Comparison of ENCODE assay signal across 9 cellular contexts in the genomic region with DNA sequence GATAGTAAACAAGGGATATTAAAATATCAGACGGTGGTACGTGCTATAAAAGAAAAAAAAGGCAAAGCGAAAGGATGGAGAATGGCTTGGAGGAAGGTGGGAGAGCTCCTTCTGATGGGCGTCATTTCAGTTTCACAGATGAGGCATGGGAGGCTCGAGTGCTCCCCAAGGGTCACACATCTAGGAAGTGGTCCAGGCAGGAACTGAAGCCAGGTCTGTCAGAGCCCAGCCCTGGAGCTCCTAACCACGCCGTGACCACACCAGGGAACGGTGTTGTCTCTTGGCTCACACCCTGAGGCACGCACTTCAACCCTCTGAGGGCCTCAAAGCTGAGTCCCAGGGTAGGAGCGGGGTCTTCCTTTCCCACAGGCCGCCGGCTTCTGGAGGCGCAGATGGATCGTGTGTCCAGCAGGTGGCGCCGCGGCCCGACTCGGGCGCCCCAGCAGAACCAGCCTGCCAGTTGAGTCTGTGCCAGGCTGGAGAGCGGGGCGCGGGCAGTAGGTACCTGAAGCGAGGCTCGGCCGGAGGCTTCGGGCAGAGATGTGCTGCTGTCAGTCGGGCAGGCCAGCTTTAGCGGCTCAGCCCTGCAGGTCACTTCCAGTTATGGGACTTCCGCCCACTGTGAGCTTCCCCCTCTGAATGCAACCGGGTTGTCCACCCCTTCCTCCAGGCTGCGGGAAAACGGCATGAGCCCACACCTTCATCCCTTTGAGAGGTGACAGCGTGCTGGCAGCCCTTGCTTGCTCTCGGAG.
A peak's percentile ranks its signal among the peaks of the same experiment; 100 is the strongest.
DNase-seq lines count a peak whose midpoint lies in the region; ATAC-seq and TF ChIP-seq lines count a peak whose summit lies in the region.
"Had no signal": no experiment of that assay in that cellular context is flagged by ENCODE, and none has a peak within 500 bp of the region (broad histone marks: within the 10 kb centered on the region; RNA-seq: fewer than 3 reads in every experiment).

No MANE protein-coding gene starts in this region.

- CTCF ChIA-PET in CD4-positive, alpha-beta T cell (lab: Charles Lee), result interaction anchor here (1.0 kb wide), 1 partner anchor 744 kb away, joined by 4 read pairs; no protein-coding TSS in a partner anchor
- CTCF ChIA-PET in HEK293 (lab: Yijun Ruan, JAX), result interaction anchor here (0.6 to 5.8 kb wide), 98 partner anchors 8 to 1462 kb away, joined by 3 to 142 read pairs (median 4); a partner anchor contains a TSS

- H3K4me3 Mint-ChIP-seq in CD4-positive, alpha-beta T cell, result no peak overlapping the region
- H3K4me3 Mint-ChIP-seq in activated T-helper 2 cell treated with anti-CD3 and anti-CD28 coated beads, Interferon-gamma antibody, Interleukin-2, Interleukin-4, amounts not matched to agents 10 μg/mL and 5 μg/mL and 100 μg/mL, durations not matched to agents 14 hours and 24 hours and 36 hours (ENCODE audit: low read depth), result no peak overlapping the region
- H3K4me3 Mint-ChIP-seq in glutamatergic neuron (ENCODE audit: unreplicated experiment), result peak overlapping the region; percentile 73
- H3K4me3 Mint-ChIP-seq: T-helper 1 cell treated with Interleukin-12 subunit alpha and Interleukin-12 subunit beta and Interleukin-4 antibody, amounts not matched to agents 30 μg/mL and 1 μg/mL, for 36 hours had no signal

- H3K4me1 ChIP-seq in HEK293 (ENCODE audit: control insufficient read depth, insufficient read depth, low read length) (no peaks in the 10 kb centered on the region), upper lobe of left lung (peaks cover 0 to 10% (median 8%) of the 10 kb centered on the region in 4 donors)

- H3K4me1 Mint-ChIP-seq in CD4-positive, alpha-beta T cell (ENCODE audit: low read depth), result no peaks in the 10 kb centered on the region
- H3K4me1 Mint-ChIP-seq in activated T-helper 2 cell treated with anti-CD3 and anti-CD28 coated beads, Interferon-gamma antibody, Interleukin-2, Interleukin-4, amounts not matched to agents 10 μg/mL and 5 μg/mL and 100 μg/mL, durations not matched to agents 14 hours and 24 hours and 36 hours (ENCODE audit: low read depth), result no peaks in the 10 kb centered on the region
- H3K4me1 Mint-ChIP-seq in glutamatergic neuron (ENCODE audit: low read depth, unreplicated experiment), result no peaks in the 10 kb centered on the region

- no peaks in the 10 kb centered on the region for H3K36me3 ChIP-seq in HEK293 (ENCODE audit: control insufficient read depth in 2 of 2, insufficient read depth in 1 of 2, low read length in 2 of 2)
- no peaks in the 10 kb centered on the region for H3K36me3 ChIP-seq in upper lobe of left lung

- no peaks in the 10 kb centered on the region for H3K9me3 Mint-ChIP-seq in CD4-positive, alpha-beta T cell
- no peaks in the 10 kb centered on the region for H3K9me3 Mint-ChIP-seq in activated T-helper 2 cell treated with anti-CD3 and anti-CD28 coated beads, Interferon-gamma antibody, Interleukin-2, Interleukin-4, amounts not matched to agents 10 μg/mL and 5 μg/mL and 100 μg/mL, durations not matched to agents 14 hours and 24 hours and 36 hours
- no peaks in the 10 kb centered on the region for H3K9me3 Mint-ChIP-seq in glutamatergic neuron (ENCODE audit: unreplicated experiment)

- no peak for TF ChIP-seq POLR2A in upper lobe of left lung (IDR thresholded peaks at IDR 0.05)

- peaks cover 9% of the 10 kb centered on the region for H3K27me3 ChIP-seq in CD4-positive, alpha-beta T cell (ENCODE audit: control insufficient read depth, insufficient read depth, low read length)
- peaks cover 0 to 3% (median 1%) of the 10 kb centered on the region in 4 donors for H3K27me3 ChIP-seq in upper lobe of left lung

- WGBS in upper lobe of left lung, 2 donors, result 20 to 60% methylated on average over 6 to 35 of the region's 35 CpGs

- H3K9me3 ChIP-seq in CD4-positive, alpha-beta T cell (ENCODE audit: control insufficient read depth, low read length), result no peaks in the 10 kb centered on the region
- H3K9me3 ChIP-seq in HEK293 (ENCODE audit: control insufficient read depth, insufficient read depth, low read depth, low read length), result no peaks in the 10 kb centered on the region
- no peaks in the 10 kb centered on the region for H3K9me3 ChIP-seq in upper lobe of left lung

- no peak for TF ChIP-seq EP300 in upper lobe of left lung (IDR thresholded peaks at IDR 0.05)

- no peak overlapping the region for H3K27ac ChIP-seq in CD4-positive, alpha-beta T cell (ENCODE audit: low read depth, low read length)
- H3K27ac ChIP-seq in HEK293 (ENCODE audit: extremely low read depth, low read depth, low read length) (no peak overlapping the region), upper lobe of left lung (no peak overlapping the region)

- POLR2A ChIA-PET in CD4-positive, alpha-beta T cell (lab: Charles Lee), result no interaction called here
- POLR2A ChIA-PET in HEK293 (lab: Yijun Ruan, JAX), result no interaction called here

- H3K4me3 ChIP-seq in HEK293 (ENCODE audit: low read depth, low read length) (no peak overlapping the region), upper lobe of left lung (peak overlapping the region in 3 of 4 donors; percentile 3 to 24 (median 5))

- peak in 7 of 10 experiments; percentile 4 to 44 (median 13) for DNase-seq in CD4-positive, alpha-beta T cell
- DNase-seq in OCI-M1 (lab: John Stamatoyannopoulos, UW), result peak; percentile 70
- DNase-seq in activated T-helper 2 cell treated with anti-CD3 and anti-CD28 coated beads, Interferon-gamma antibody, Interleukin-2, Interleukin-4, amounts not matched to agents 10 μg/mL and 5 μg/mL and 100 μg/mL, durations not matched to agents 14 hours and 24 hours and 36 hours (ENCODE audit: low spot score), result peak; percentile 31
- DNase-seq in glutamatergic neuron, result peak; percentile 83
- DNase-seq in omental fat pad (ENCODE audit: low spot score), result peak; percentile 40
- DNase-seq in upper lobe of left lung, result peak; percentile 72 to 93

- ATAC-seq in CD4-positive, alpha-beta T cell (ENCODE audit: poor library complexity), result no peak
- ATAC-seq in omental fat pad (ENCODE audit: low FRiP score) (peak; percentile 88), upper lobe of left lung (ENCODE audit: low FRiP score in 2 of 2) (peak; percentile 83 to 91), GM21447 (IDR thresholded peaks at IDR 0.05; ENCODE audit: unreplicated experiment) (no peak)

- no peaks in the 10 kb centered on the region for H3K36me3 Mint-ChIP-seq in CD4-positive, alpha-beta T cell (ENCODE audit: low read depth)
- H3K36me3 Mint-ChIP-seq in activated T-helper 2 cell treated with anti-CD3 and anti-CD28 coated beads, Interferon-gamma antibody, Interleukin-2, Interleukin-4, amounts not matched to agents 10 μg/mL and 5 μg/mL and 100 μg/mL, durations not matched to agents 14 hours and 24 hours and 36 hours (ENCODE audit: low read depth), result no peaks in the 10 kb centered on the region
- H3K36me3 Mint-ChIP-seq in glutamatergic neuron (ENCODE audit: unreplicated experiment), result no peaks in the 10 kb centered on the region

- intact Hi-C loops in CD4-positive, alpha-beta T cell (cut with DNase I, micrococcal nuclease), result loop anchor here in 1 of 2 experiments (5.0 kb wide), 2 partner anchors 277 to 597 kb away; no protein-coding TSS in a partner anchor
- intact Hi-C loops in activated T-helper 2 cell treated with anti-CD3 and anti-CD28 coated beads, Interferon-gamma antibody, Interleukin-2, Interleukin-4, amounts not matched to agents 10 μg/mL and 5 μg/mL and 100 μg/mL, durations not matched to agents 14 hours and 24 hours and 36 hours (cut with micrococcal nuclease), result loop anchor here (1.0 to 5.0 kb wide), 2 partner anchors 275 to 592 kb away; no protein-coding TSS in a partner anchor

- peaks cover 22% of the 10 kb centered on the region for H3K27me3 Mint-ChIP-seq in CD4-positive, alpha-beta T cell
- peaks cover 6% of the 10 kb centered on the region for H3K27me3 Mint-ChIP-seq in activated T-helper 2 cell treated with anti-CD3 and anti-CD28 coated beads, Interferon-gamma antibody, Interleukin-2, Interleukin-4, amounts not matched to agents 10 μg/mL and 5 μg/mL and 100 μg/mL, durations not matched to agents 14 hours and 24 hours and 36 hours (ENCODE audit: low read depth)
- peaks cover 6% of the 10 kb centered on the region for H3K27me3 Mint-ChIP-seq in glutamatergic neuron (ENCODE audit: unreplicated experiment)

- TF ChIP-seq CTCF in CD4-positive, alpha-beta T cell (IDR thresholded peaks at IDR 0.05), result peak; percentile 65
- peak; percentile 87 for TF ChIP-seq CTCF in HEK293 (tag by site-specific recombination; IDR thresholded peaks at IDR 0.05)
- TF ChIP-seq CTCF in glutamatergic neuron (IDR thresholded peaks at IDR 0.05; ENCODE audit: partially characterized antibody, unreplicated experiment), result peak; percentile 94
- peak in 2 of 3 donors; percentile 35 to 66 for TF ChIP-seq CTCF in omental fat pad (IDR thresholded peaks at IDR 0.05)
- TF ChIP-seq CTCF in upper lobe of left lung (IDR thresholded peaks at IDR 0.05), result peak; percentile 86 to 93 (median 90)

- no peak overlapping the region for H3K27ac Mint-ChIP-seq in CD4-positive, alpha-beta T cell
- H3K27ac Mint-ChIP-seq in activated T-helper 2 cell treated with anti-CD3 and anti-CD28 coated beads, Interferon-gamma antibody, Interleukin-2, Interleukin-4, amounts not matched to agents 10 μg/mL and 5 μg/mL and 100 μg/mL, durations not matched to agents 14 hours and 24 hours and 36 hours, result no peak overlapping the region
- H3K27ac Mint-ChIP-seq in glutamatergic neuron (ENCODE audit: unreplicated experiment), result no peak overlapping the region
- H3K27ac Mint-ChIP-seq: T-helper 1 cell treated with Interleukin-12 subunit alpha and Interleukin-12 subunit beta and Interleukin-4 antibody, amounts not matched to agents 30 μg/mL and 1 μg/mL, for 36 hours had no signal

TF ChIP-seq in HEK293, 187 proteins besides CTCF, POLR2A, EP300 and RAD21 (continues in another document):
- TF ChIP-seq ZBTB8A (tag by site-specific recombination; IDR thresholded peaks at IDR 0.05), result peak; percentile 52; the same call in 1 of the 2 replicates
- TF ChIP-seq ZNF350 (tag by site-specific recombination; IDR thresholded peaks at IDR 0.05), result no peak
- TF ChIP-seq, protein P1, sequence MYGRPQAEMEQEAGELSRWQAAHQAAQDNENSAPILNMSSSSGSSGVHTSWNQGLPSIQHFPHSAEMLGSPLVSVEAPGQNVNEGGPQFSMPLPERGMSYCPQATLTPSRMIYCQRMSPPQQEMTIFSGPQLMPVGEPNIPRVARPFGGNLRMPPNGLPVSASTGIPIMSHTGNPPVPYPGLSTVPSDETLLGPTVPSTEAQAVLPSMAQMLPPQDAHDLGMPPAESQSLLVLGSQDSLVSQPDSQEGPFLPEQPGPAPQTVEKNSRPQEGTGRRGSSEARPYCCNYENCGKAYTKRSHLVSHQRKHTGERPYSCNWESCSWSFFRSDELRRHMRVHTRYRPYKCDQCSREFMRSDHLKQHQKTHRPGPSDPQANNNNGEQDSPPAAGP (tag by site-specific recombination; IDR thresholded peaks at IDR 0.05), result 0 out of 2 replicates have a peak, but pooled peaks have one; percentile 42
- TF ChIP-seq ZNF157 (tag by site-specific recombination; IDR thresholded peaks at IDR 0.05), result no peak
- 0 out of 2 replicates have a peak, but pooled peaks have one; percentile 30 for TF ChIP-seq ZNF341 (tag by site-specific recombination; IDR thresholded peaks at IDR 0.05; ENCODE audit: low read depth)
- TF ChIP-seq ZBTB17 (tag by site-specific recombination; IDR thresholded peaks at IDR 0.05), result peak; percentile 19; the same call in 1 of the 2 replicates
- TF ChIP-seq ZNF2 (tag by site-specific recombination; IDR thresholded peaks at IDR 0.05), result peak; percentile 83
- peak; percentile 79; the same call in 1 of the 2 replicates for TF ChIP-seq ZBTB20 (tag by site-specific recombination; IDR thresholded peaks at IDR 0.05)

Comparison
In these comparisons a context has a peak if more than half of its experiments do, and no peak if none do; other contexts are left out.
1. ATAC-seq: peak in omental fat pad (single experiment) and upper lobe of left lung (2 of 2); none in CD4-positive, alpha-beta T cell (single experiment) and GM21447 (single experiment).
2. DNase-seq: peak in every context shown above with its lines; median percentile 83 in glutamatergic neuron; 82 in upper lobe of left lung; 70 in OCI-M1; 40 in omental fat pad; 31 in activated T-helper 2 cell treated with anti-CD3 and anti-CD28 coated beads, Interferon-gamma antibody, Interleukin-2, Interleukin-4, amounts not matched to agents 10 μg/mL and 5 μg/mL and 100 μg/mL, durations not matched to agents 14 hours and 24 hours and 36 hours; 13 in CD4-positive, alpha-beta T cell.
3. Peak in every context shown above with its lines, with median percentiles within 50 percentile points of each other: CTCF ChIP-seq.